ENCODE assay signal across 9 cellular contexts in genomic region chr4:110010797-110011196, GRCh38.
"Had no signal": no experiment of that assay in that cellular context is flagged by ENCODE, and none has a peak within 500 bp of the region (broad histone marks: within the 10 kb centered on the region; RNA-seq: fewer than 3 reads in every experiment).

No MANE protein-coding gene starts in this region.

- FAIRE-seq: HepG2, HTR-8/SVneo, K562 had no signal

- DNase-seq: IMR-90, Karpas-422, KBM-7, KG1 had no signal

- H3K4me2 ChIP-seq: KMS-11 had no signal

- ATAC-seq: HepG2, K562 had no signal

- H3K27ac ChIP-seq: HL-60, KMS-11 had no signal

- H3K4me3 ChIP-seq: K562 had no signal

- H3K9ac ChIP-seq: KMS-11 had no signal
